Comparison of ENCODE assay signal across 8 cellular contexts in genomic region chr2:152334701-152335015, GRCh38. TPM values are rescaled to one million over a fixed set of nuclear protein-coding genes. Genes with fewer than 3 reads are reported as not detected.
DNase-seq lines count a peak whose midpoint lies in the region; ATAC-seq, FAIRE-seq and TF ChIP-seq lines count a peak whose summit lies in the region.

No MANE protein-coding gene starts in this region.

- no peak for TF ChIP-seq RAD21 in liver (IDR thresholded peaks at IDR 0.05)

- no peak for DNase-seq in activated CD8-positive, alpha-beta memory T cell treated with anti-CD3 and anti-CD28 coated beads, Interleukin-2, amount 10 ng/mL, durations not matched to agents 7 days and 5 days
- DNase-seq in activated CD8-positive, alpha-beta memory T cell treated with anti-CD3 and anti-CD28 coated beads, Interleukin-2, amount 50 U/mL, for 48 hours, result no peak
- DNase-seq in astrocyte (ENCODE audit: low read depth) (no peak), NCI-H526 (lab: John Stamatoyannopoulos, UW) (no peak), NCI-H1694 treated with DMSO at 0.1 percent for 48 hours (lab: John Stamatoyannopoulos, UW) (no peak), activated gamma-delta T cell treated with Interleukin-2 at 50 U/mL for 16 hours (no peak)

- H3K4me2 ChIP-seq in astrocyte (ENCODE audit: low read length), result peak overlapping the region; percentile 84

- peaks cover 6% of the 10 kb centered on the region for H3K4me1 ChIP-seq in astrocyte (ENCODE audit: insufficient read depth, low read length)
- peaks cover 0 to 14% (median 7%) of the 10 kb centered on the region in 4 donors for H3K4me1 ChIP-seq in liver (ENCODE audit: control insufficient read depth in 4 of 4, insufficient read depth in 4 of 4, low read length in 3 of 4)
- no peaks in the 10 kb centered on the region for H3K4me1 ChIP-seq in thymus (ENCODE audit: control insufficient read depth, insufficient read depth, low read length)

- H3K9ac ChIP-seq in astrocyte (ENCODE audit: low read length), result peak overlapping the region; percentile 82
- peak overlapping the region in 1 of 2 donors; percentile 52 for H3K9ac ChIP-seq in liver (ENCODE audit: low read depth in 1 of 2, low read length in 2 of 2)

- CTCF ChIA-PET in activated CD8-positive, alpha-beta memory T cell treated with anti-CD3 and anti-CD28 coated beads, Interleukin-2, amount 10 ng/mL, durations not matched to agents 7 days and 5 days (lab: Charles Lee), result no interaction called here

- H4K20me1 ChIP-seq in astrocyte (ENCODE audit: insufficient read depth, low read length), result peaks cover 35% of the 10 kb centered on the region

- peaks cover 8% of the 10 kb centered on the region for H3K4me1 Mint-ChIP-seq in activated CD8-positive, alpha-beta memory T cell treated with anti-CD3 and anti-CD28 coated beads, Interleukin-2, amount 10 ng/mL, durations not matched to agents 7 days and 5 days
- peaks cover 10% of the 10 kb centered on the region for H3K4me1 Mint-ChIP-seq in astrocyte (ENCODE audit: low read depth, unreplicated experiment)

- H3K27me3 ChIP-seq in astrocyte (ENCODE audit: insufficient read depth, low read length) (no peaks in the 10 kb centered on the region), liver (ENCODE audit: control insufficient read depth in 4 of 4, insufficient read depth in 4 of 4, low read length in 3 of 4) (no peaks in the 10 kb centered on the region), thymus (ENCODE audit: control insufficient read depth, insufficient read depth) (peaks cover 29% of the 10 kb centered on the region)

- peak overlapping the region; percentile 73 for H3K4me3 Mint-ChIP-seq in activated CD8-positive, alpha-beta memory T cell treated with anti-CD3 and anti-CD28 coated beads, Interleukin-2, amount 10 ng/mL, durations not matched to agents 7 days and 5 days
- H3K4me3 Mint-ChIP-seq in astrocyte (ENCODE audit: unreplicated experiment), result peak overlapping the region; percentile 85

- H3K27ac Mint-ChIP-seq in activated CD8-positive, alpha-beta memory T cell treated with anti-CD3 and anti-CD28 coated beads, Interleukin-2, amount 10 ng/mL, durations not matched to agents 7 days and 5 days, result no peak overlapping the region
- no peak overlapping the region for H3K27ac Mint-ChIP-seq in astrocyte (ENCODE audit: unreplicated experiment)

- H2AFZ ChIP-seq in astrocyte (ENCODE audit: low read depth, low read length), result peak overlapping the region; percentile 88

- H3K4me3 ChIP-seq in astrocyte (ENCODE audit: insufficient read depth, low read depth, low read length), result peak overlapping the region; percentile 68
- peak overlapping the region; percentile 27 to 84 (median 83) for H3K4me3 ChIP-seq in liver (ENCODE audit: low read depth in 1 of 3, low read length in 3 of 3)
- peak overlapping the region; percentile 68 for H3K4me3 ChIP-seq in thymus (ENCODE audit: low read length)

- 8% methylated on average over 11 of the region's 11 CpGs for whole genome bisulfite sequencing in liver
- WGBS in thymus, result 12% methylated on average over 11 of the region's 11 CpGs

- H3K27me3 Mint-ChIP-seq in activated CD8-positive, alpha-beta memory T cell treated with anti-CD3 and anti-CD28 coated beads, Interleukin-2, amount 10 ng/mL, durations not matched to agents 7 days and 5 days, result peaks cover 55% of the 10 kb centered on the region
- no peaks in the 10 kb centered on the region for H3K27me3 Mint-ChIP-seq in astrocyte (ENCODE audit: low read depth, unreplicated experiment)

- FAIRE-seq in astrocyte (lab: Jason Lieb, UNC), result no peak

- H3K27ac ChIP-seq in astrocyte (ENCODE audit: low read depth, low read length) (no peak overlapping the region), liver (ENCODE audit: low read depth in 1 of 2, low read length in 2 of 2) (no peak overlapping the region), thymus (ENCODE audit: low read depth) (no peak overlapping the region)

- ATAC-seq in activated CD8-positive, alpha-beta memory T cell treated with anti-CD3 and anti-CD28 coated beads, Interleukin-2, amount 10 ng/mL, durations not matched to agents 7 days and 5 days, result no peak

- H3K9me3 Mint-ChIP-seq in activated CD8-positive, alpha-beta memory T cell treated with anti-CD3 and anti-CD28 coated beads, Interleukin-2, amount 10 ng/mL, durations not matched to agents 7 days and 5 days (ENCODE audit: low read depth), result no peaks in the 10 kb centered on the region
- no peaks in the 10 kb centered on the region for H3K9me3 Mint-ChIP-seq in astrocyte (ENCODE audit: unreplicated experiment)

- H3K79me2 ChIP-seq in astrocyte (ENCODE audit: insufficient read depth, low read length), result peaks cover 44% of the 10 kb centered on the region

- no peaks in the 10 kb centered on the region for H3K9me3 ChIP-seq in astrocyte (ENCODE audit: insufficient read depth, low read depth, low read length)
- H3K9me3 ChIP-seq in liver (ENCODE audit: control insufficient read depth in 4 of 4, low read length in 3 of 4), result no peaks in the 10 kb centered on the region
- no peaks in the 10 kb centered on the region for H3K9me3 ChIP-seq in thymus (ENCODE audit: control insufficient read depth)

- H3K36me3 ChIP-seq in astrocyte (ENCODE audit: insufficient read depth, low read length) (no peaks in the 10 kb centered on the region), liver (ENCODE audit: control insufficient read depth in 4 of 4, insufficient read depth in 3 of 4, low read depth in 1 of 4, low read length in 3 of 4) (no peaks in the 10 kb centered on the region), thymus (ENCODE audit: control insufficient read depth, insufficient read depth) (no peaks in the 10 kb centered on the region)

- H3K36me3 Mint-ChIP-seq in activated CD8-positive, alpha-beta memory T cell treated with anti-CD3 and anti-CD28 coated beads, Interleukin-2, amount 10 ng/mL, durations not matched to agents 7 days and 5 days, result peaks cover 1% of the 10 kb centered on the region
- no peaks in the 10 kb centered on the region for H3K36me3 Mint-ChIP-seq in astrocyte (ENCODE audit: low read depth, unreplicated experiment)

- no peak for TF ChIP-seq CTCF in astrocyte (IDR thresholded peaks at IDR 0.05; ENCODE audit: insufficient read depth, low read depth, low read length)
- no peak for TF ChIP-seq CTCF in liver (IDR thresholded peaks at IDR 0.05; ENCODE audit: low read depth, low read length, missing input control)

TF ChIP-seq in liver, 16 proteins besides CTCF, POLR2A, EP300 and RAD21 (continues in another document):
- no peak for TF ChIP-seq TAF1 (conservative IDR thresholded peaks at IDR 0.05)
- no peak for TF ChIP-seq YY1 (IDR thresholded peaks at IDR 0.05)
- TF ChIP-seq NR2F2 (IDR thresholded peaks at IDR 0.05), result no peak
- no peak for TF ChIP-seq EGR1 (IDR thresholded peaks at IDR 0.05; ENCODE audit: low read depth in 2 of 2)
- no peak for TF ChIP-seq HNF4A (conservative IDR thresholded peaks at IDR 0.05)
- TF ChIP-seq, protein P1, sequence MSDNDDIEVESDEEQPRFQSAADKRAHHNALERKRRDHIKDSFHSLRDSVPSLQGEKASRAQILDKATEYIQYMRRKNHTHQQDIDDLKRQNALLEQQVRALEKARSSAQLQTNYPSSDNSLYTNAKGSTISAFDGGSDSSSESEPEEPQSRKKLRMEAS (IDR thresholded peaks at IDR 0.05), result no peak
- TF ChIP-seq ATF3 (IDR thresholded peaks at IDR 0.05), result no peak
- TF ChIP-seq, protein P2, sequence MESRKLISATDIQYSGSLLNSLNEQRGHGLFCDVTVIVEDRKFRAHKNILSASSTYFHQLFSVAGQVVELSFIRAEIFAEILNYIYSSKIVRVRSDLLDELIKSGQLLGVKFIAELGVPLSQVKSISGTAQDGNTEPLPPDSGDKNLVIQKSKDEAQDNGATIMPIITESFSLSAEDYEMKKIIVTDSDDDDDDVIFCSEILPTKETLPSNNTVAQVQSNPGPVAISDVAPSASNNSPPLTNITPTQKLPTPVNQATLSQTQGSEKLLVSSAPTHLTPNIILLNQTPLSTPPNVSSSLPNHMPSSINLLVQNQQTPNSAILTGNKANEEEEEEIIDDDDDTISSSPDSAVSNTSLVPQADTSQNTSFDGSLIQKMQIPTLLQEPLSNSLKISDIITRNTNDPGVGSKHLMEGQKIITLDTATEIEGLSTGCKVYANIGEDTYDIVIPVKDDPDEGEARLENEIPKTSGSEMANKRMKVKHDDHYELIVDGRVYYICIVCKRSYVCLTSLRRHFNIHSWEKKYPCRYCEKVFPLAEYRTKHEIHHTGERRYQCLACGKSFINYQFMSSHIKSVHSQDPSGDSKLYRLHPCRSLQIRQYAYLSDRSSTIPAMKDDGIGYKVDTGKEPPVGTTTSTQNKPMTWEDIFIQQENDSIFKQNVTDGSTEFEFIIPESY (IDR thresholded peaks at IDR 0.05), result no peak
- no peak for TF ChIP-seq FOXA1 (IDR thresholded peaks at IDR 0.05)
- no peak for TF ChIP-seq FOXA2 (IDR thresholded peaks at IDR 0.05)
- TF ChIP-seq REST (IDR thresholded peaks at IDR 0.05), result no peak

RNA-seq across cellular contexts. Expression of gene FMNL2, which starts 0.3 kb away (rescaled TPM):
- under 1 TPM; 0.26 to 0.56 TPM for total RNA-seq in activated CD8-positive, alpha-beta memory T cell treated with anti-CD3 and anti-CD28 coated beads, Interleukin-2, amount 10 ng/mL, durations not matched to agents 7 days and 5 days
- total RNA-seq in astrocyte (29.1 and 34.3 TPM in 2 replicates), liver (1 to 10 TPM; 7.7 to 9.3 TPM)
- polyA plus RNA-seq in liver (1 to 10 TPM; 1.5 to 2.5 TPM), thymus (61.3 TPM)

Comparison
In these comparisons a context has a peak if more than half of its experiments do, and no peak if none do; other contexts are left out.
1. RNA of gene FMNL2, which starts 0.3 kb away (total RNA-seq): 29.1 to 34.3 TPM in astrocyte and 7.7 to 9.3 TPM in liver; 0.26 to 0.56 TPM in activated CD8-positive, alpha-beta memory T cell treated with anti-CD3 and anti-CD28 coated beads, Interleukin-2, amount 10 ng/mL, durations not matched to agents 7 days and 5 days; every median in the first group is over 4 times any median in the second.
2. Peak in every context shown above with its lines, with median percentiles within 50 percentile points of each other: H3K4me3 ChIP-seq.